In genomic region chr6:100657678-100658330, GRCh38 we compare ENCODE assay signal across 8 cellular contexts.
A peak's percentile ranks its signal among the peaks of the same experiment; 100 is the strongest.
DNase-seq lines count a peak whose midpoint lies in the region; ATAC-seq, FAIRE-seq and TF ChIP-seq lines count a peak whose summit lies in the region.

No MANE protein-coding gene starts in this region.

- peaks cover 0 to 35% (median 23%) of the 10 kb centered on the region in 9 donors for H3K36me3 ChIP-seq in heart left ventricle
- peaks cover 3% of the 10 kb centered on the region for H3K36me3 ChIP-seq in PC-3 (ENCODE audit: low read depth, low read length)

- no peak for FAIRE-seq in H54 (lab: Jason Lieb, UNC)

- ATAC-seq in heart left ventricle (no peak), left ventricle myocardium superior (no peak), PC-3 (no peak; the same call in 1 of the 2 replicates)

- WGBS in heart left ventricle, 4 donors, result 90 to 94% (median 92%) methylated on average over 2 of the region's 2 CpGs

- intact Hi-C loops in heart left ventricle (cut with DNase I), result loop anchor here in 2 of 10 donors (5.0 to 10.0 kb wide), 2 partner anchors 541 to 653 kb away; no protein-coding TSS in a partner anchor
- intact Hi-C loops in left ventricle myocardium superior (cut with micrococcal nuclease), result no loop called here
- intact Hi-C loops in PC-3 (cut with micrococcal nuclease), result loop anchor here (1.0 to 2.0 kb wide), 3 partner anchors 175 to 656 kb away; no protein-coding TSS in a partner anchor

- POLR2A ChIA-PET in PC-3 (lab: Charles Lee; ENCODE audit: unreplicated experiment), result no interaction called here

- H3K9me3 ChIP-seq in heart left ventricle (no peaks in the 10 kb centered on the region), PC-3 (ENCODE audit: low read length) (no peaks in the 10 kb centered on the region)

- H3K9me2 ChIP-seq in PC-3 (replicated peaks; ENCODE audit: low read length), result no peaks in the 10 kb centered on the region

- no peak for DNase-seq in heart left ventricle
- DNase-seq in left ventricle myocardium superior, result no peak
- DNase-seq in Jurkat, Clone E6-1 (ENCODE audit: low read depth, low spot score), result peak; percentile 35
- DNase-seq in PC-3, result peak; percentile 61
- DNase-seq in fibroblast of villous mesenchyme (ENCODE audit: low read depth), result no peak
- DNase-seq in H54 (ENCODE audit: insufficient read length, low spot score), result no peak
- no peak for DNase-seq in islet precursor cell
- no peak for DNase-seq in central memory CD4-positive, alpha-beta T cell

- no TSS peak for BruUV-seq in PC-3 (replicated peaks; lab: Mats Ljungman, UMichigan)

- H3K27me3 ChIP-seq in heart left ventricle (no peaks in the 10 kb centered on the region), PC-3 (ENCODE audit: low read length) (no peaks in the 10 kb centered on the region)

- H3K4me1 ChIP-seq in heart left ventricle (no peaks in the 10 kb centered on the region), PC-3 (ENCODE audit: insufficient read depth, low read length) (peaks cover 2% of the 10 kb centered on the region)

- no peak overlapping the region for H3K4me2 ChIP-seq in PC-3 (ENCODE audit: low read length)

- H3F3A ChIP-seq in PC-3 (ENCODE audit: low read length, unreplicated experiment), result no peaks in the 10 kb centered on the region

- no peaks in the 10 kb centered on the region for H3K79me2 ChIP-seq in PC-3 (ENCODE audit: low read length)

- H2AFZ ChIP-seq in PC-3 (ENCODE audit: low read length), result no peak overlapping the region

- H3K9ac ChIP-seq in PC-3 (ENCODE audit: low read length), result no peak overlapping the region

- peak in 8 of 12 donors; percentile 22 to 51 (median 42) for TF ChIP-seq CTCF in heart left ventricle (IDR thresholded peaks at IDR 0.05)
- TF ChIP-seq CTCF in PC-3 (conservative IDR thresholded peaks at IDR 0.05; ENCODE audit: low read depth, low read length), result peak; percentile 87
- TF ChIP-seq CTCF in fibroblast of villous mesenchyme (IDR thresholded peaks at IDR 0.05; ENCODE audit: insufficient read depth, low read depth, low read length), result peak; percentile 40

- CTCF ChIA-PET in PC-3 (lab: Charles Lee), result interaction anchor here (0.7 kb wide), 1 partner anchor 656 kb away, joined by 3 read pairs; no protein-coding TSS in a partner anchor

- H3K27ac ChIP-seq in heart left ventricle (no peak overlapping the region), PC-3 (ENCODE audit: low read length) (no peak overlapping the region)

- no peak for TF ChIP-seq POLR2A in heart left ventricle (IDR thresholded peaks at IDR 0.05)
- no peak for TF ChIP-seq POLR2A in H54 (IDR thresholded peaks at IDR 0.05; ENCODE audit: low read depth, low read length)

- H3K4me3 ChIP-seq in heart left ventricle (no peak overlapping the region), PC-3 (ENCODE audit: low read length) (no peak overlapping the region), fibroblast of villous mesenchyme (ENCODE audit: low read depth, low read length) (no peak overlapping the region)
- no peak overlapping the region for H3K4me3 ChIP-seq in Jurkat, Clone E6-1 (ENCODE audit: low read length)

- H4K20me1 ChIP-seq in PC-3 (ENCODE audit: low read length), result no peaks in the 10 kb centered on the region

Comparison
In these comparisons a context has a peak if more than half of its experiments do, and no peak if none do; other contexts are left out.
1. DNase-seq: peak in Jurkat, Clone E6-1 (single experiment) and PC-3 (single experiment); none in heart left ventricle (0 of 5), left ventricle myocardium superior (single experiment), fibroblast of villous mesenchyme (single experiment), H54 (single experiment), islet precursor cell (single experiment) and central memory CD4-positive, alpha-beta T cell (single experiment).
2. Peak in every context shown above with its lines, with median percentiles within 50 percentile points of each other: CTCF ChIP-seq.